1 cellular context compared by ENCODE assay signal in genomic region chr2:25227576-25227975, GRCh38.
TF ChIP-seq lines count a peak whose summit lies in the region.

No MANE protein-coding gene starts in this region.

TF ChIP-seq in K562, 482 proteins besides CTCF, POLR2A, EP300 and RAD21 (continued from another document):
- TF ChIP-seq, protein P1, sequence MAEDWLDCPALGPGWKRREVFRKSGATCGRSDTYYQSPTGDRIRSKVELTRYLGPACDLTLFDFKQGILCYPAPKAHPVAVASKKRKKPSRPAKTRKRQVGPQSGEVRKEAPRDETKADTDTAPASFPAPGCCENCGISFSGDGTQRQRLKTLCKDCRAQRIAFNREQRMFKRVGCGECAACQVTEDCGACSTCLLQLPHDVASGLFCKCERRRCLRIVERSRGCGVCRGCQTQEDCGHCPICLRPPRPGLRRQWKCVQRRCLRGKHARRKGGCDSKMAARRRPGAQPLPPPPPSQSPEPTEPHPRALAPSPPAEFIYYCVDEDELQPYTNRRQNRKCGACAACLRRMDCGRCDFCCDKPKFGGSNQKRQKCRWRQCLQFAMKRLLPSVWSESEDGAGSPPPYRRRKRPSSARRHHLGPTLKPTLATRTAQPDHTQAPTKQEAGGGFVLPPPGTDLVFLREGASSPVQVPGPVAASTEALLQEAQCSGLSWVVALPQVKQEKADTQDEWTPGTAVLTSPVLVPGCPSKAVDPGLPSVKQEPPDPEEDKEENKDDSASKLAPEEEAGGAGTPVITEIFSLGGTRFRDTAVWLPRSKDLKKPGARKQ (CRISPR knock-in tag; IDR thresholded peaks at IDR 0.05), result 0 out of 2 replicates have a peak, but pooled peaks have one; percentile 38
- TF ChIP-seq ZNF395 (CRISPR knock-in tag; IDR thresholded peaks at IDR 0.05) (no peak), NFATC3 (IDR thresholded peaks at IDR 0.05) (no peak), CREM (IDR thresholded peaks at IDR 0.05; ENCODE audit: low read depth) (peak; percentile 82), TCF7L2 (IDR thresholded peaks at IDR 0.05; ENCODE audit: low read depth, low read length) (no peak), PCBP1 (IDR thresholded peaks at IDR 0.05; ENCODE audit: low read depth, low read length, poor library complexity, severe bottlenecking) (no peak), SRSF9 (IDR thresholded peaks at IDR 0.05; ENCODE audit: borderline replicate concordance, low read depth, low read length) (no peak), BRCA1 (IDR thresholded peaks at IDR 0.05) (no peak), BRCA1 (CRISPR knock-in tag; IDR thresholded peaks at IDR 0.05) (no peak), HNRNPLL (IDR thresholded peaks at IDR 0.05; ENCODE audit: low read depth, low read length, poor library complexity, severe bottlenecking) (no peak), TGIF2 (CRISPR knock-in tag; IDR thresholded peaks at IDR 0.05) (no peak), BRF1 (IDR thresholded peaks at IDR 0.05; ENCODE audit: borderline replicate concordance, extremely low read depth, insufficient read length) (no peak), MLLT1 (IDR thresholded peaks at IDR 0.05) (peak in 1 of 2 experiments; percentile 43; a peak in 1 of 4 replicates), HDAC2 (IDR thresholded peaks at IDR 0.05) (no peak), RBM17 (IDR thresholded peaks at IDR 0.05; ENCODE audit: borderline replicate concordance, low read depth, low read length) (no peak)
- TF ChIP-seq, protein P2, sequence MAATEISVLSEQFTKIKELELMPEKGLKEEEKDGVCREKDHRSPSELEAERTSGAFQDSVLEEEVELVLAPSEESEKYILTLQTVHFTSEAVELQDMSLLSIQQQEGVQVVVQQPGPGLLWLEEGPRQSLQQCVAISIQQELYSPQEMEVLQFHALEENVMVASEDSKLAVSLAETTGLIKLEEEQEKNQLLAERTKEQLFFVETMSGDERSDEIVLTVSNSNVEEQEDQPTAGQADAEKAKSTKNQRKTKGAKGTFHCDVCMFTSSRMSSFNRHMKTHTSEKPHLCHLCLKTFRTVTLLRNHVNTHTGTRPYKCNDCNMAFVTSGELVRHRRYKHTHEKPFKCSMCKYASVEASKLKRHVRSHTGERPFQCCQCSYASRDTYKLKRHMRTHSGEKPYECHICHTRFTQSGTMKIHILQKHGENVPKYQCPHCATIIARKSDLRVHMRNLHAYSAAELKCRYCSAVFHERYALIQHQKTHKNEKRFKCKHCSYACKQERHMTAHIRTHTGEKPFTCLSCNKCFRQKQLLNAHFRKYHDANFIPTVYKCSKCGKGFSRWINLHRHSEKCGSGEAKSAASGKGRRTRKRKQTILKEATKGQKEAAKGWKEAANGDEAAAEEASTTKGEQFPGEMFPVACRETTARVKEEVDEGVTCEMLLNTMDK (IDR thresholded peaks at IDR 0.05; ENCODE audit: borderline replicate concordance, insufficient read depth, low read depth, low read length, poor library complexity, severe bottlenecking), result peak; percentile 41
